23 cellular contexts compared by ENCODE assay signal in the genomic region with DNA sequence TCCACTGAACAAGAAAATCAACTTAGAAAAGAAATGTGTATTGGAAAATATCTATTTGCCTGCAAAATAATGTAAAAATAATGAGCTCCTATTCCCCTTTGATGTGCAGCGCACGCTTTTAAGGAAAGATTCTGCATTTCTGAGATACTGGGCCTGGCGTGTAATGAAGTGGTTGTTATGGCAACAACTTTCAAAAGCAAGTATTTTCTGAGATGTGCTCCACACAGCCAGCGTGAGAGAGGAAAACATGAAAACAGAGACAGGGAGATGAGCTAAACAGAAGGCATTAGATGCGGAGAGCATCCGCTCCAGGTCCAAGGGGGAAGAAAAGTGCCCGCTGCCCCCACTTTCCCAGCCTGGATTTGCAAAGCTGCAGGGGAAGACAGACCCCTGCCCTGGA. TPM values are rescaled to one million over a fixed set of nuclear protein-coding genes. Genes with fewer than 3 reads are reported as not detected.
"Had no signal": no experiment of that assay in that cellular context is flagged by ENCODE, and none has a peak within 500 bp of the region (broad histone marks: within the 10 kb centered on the region; RNA-seq: fewer than 3 reads in every experiment).

No MANE protein-coding gene starts in this region.

- H3K9ac ChIP-seq: parathyroid adenoma had no signal

- H3K27ac Mint-ChIP-seq: activated naive CD4-positive, alpha-beta T cell treated with anti-CD3 and anti-CD28 coated beads for 36 hours; memory B cell; stimulated activated memory B cell treated with anti-CD40 and anti-IgM and Interleukin-4, amounts not matched to agents 10 μg/mL and 1 μg/mL and 100 μg/mL, for 72 hours; T-helper 1 cell treated with Interleukin-12 subunit alpha and Interleukin-12 subunit beta and Interleukin-4 antibody, amounts not matched to agents 30 μg/mL and 1 μg/mL, for 36 hours had no signal

- ATAC-seq: activated CD4-positive, CD25-positive, alpha-beta regulatory T cell treated with anti-CD3 and anti-CD28 coated beads, Interleukin-2, amount 50 U/mL, for 24 hours; activated T-cell treated with anti-CD3 and anti-CD28 coated beads, Interleukin-2, amount 50 U/mL, for 4 hours had no signal

- H3K4me1 Mint-ChIP-seq: stimulated activated memory B cell treated with anti-CD40 and anti-IgM and Interleukin-4, amounts not matched to agents 10 μg/mL and 1 μg/mL and 100 μg/mL, for 72 hours had no signal

- H3K4me1 ChIP-seq: breast epithelium, parathyroid adenoma, spleen, upper lobe of right lung had no signal

- H3K9me3 ChIP-seq: breast epithelium, heart left ventricle, spleen, upper lobe of right lung had no signal

- DNase-seq: activated CD4-positive, alpha-beta T cell treated with anti-CD3 and anti-CD28 coated beads, Interleukin-2, amount 50 U/mL, for 1 hour; activated CD8-positive, alpha-beta memory T cell treated with anti-CD3 and anti-CD28 coated beads, Interleukin-2, amount 50 U/mL, for 4 hours; activated naive CD4-positive, alpha-beta T cell treated with anti-CD3 and anti-CD28 coated beads for 36 hours; activated T-cell treated with anti-CD3 and anti-CD28 coated beads, Interleukin-2, amount 50 U/mL, for 4 hours; spleen; stimulated activated CD4-positive, alpha-beta T cell treated with anti-CD3 and anti-CD28 coated beads, Interleukin-4, amount 100 ng/mL, for 4 hours; upper lobe of right lung had no signal

- H3K36me3 ChIP-seq: breast epithelium, heart left ventricle, spleen, upper lobe of right lung had no signal

- H3K27ac ChIP-seq: breast epithelium, heart left ventricle, parathyroid adenoma, spleen, upper lobe of right lung had no signal

- H2AFZ ChIP-seq: parathyroid adenoma had no signal

- H3K4me3 ChIP-seq: breast epithelium, heart left ventricle, spleen, upper lobe of right lung had no signal

- H3K36me3 Mint-ChIP-seq: memory B cell; stimulated activated memory B cell treated with anti-CD40 and anti-IgM and Interleukin-4, amounts not matched to agents 10 μg/mL and 1 μg/mL and 100 μg/mL, for 72 hours had no signal

- H3K4me3 Mint-ChIP-seq: activated naive CD4-positive, alpha-beta T cell treated with anti-CD3 and anti-CD28 coated beads for 36 hours; activated T-cell treated with anti-CD3 and anti-CD28 coated beads, Interleukin-2, amount 50 U/mL, for 4 hours; memory B cell; stimulated activated memory B cell treated with anti-CD40 and anti-IgM and Interleukin-4, amounts not matched to agents 10 μg/mL and 1 μg/mL and 100 μg/mL, for 72 hours; T-helper 1 cell treated with Interleukin-12 subunit alpha and Interleukin-12 subunit beta and Interleukin-4 antibody, amounts not matched to agents 30 μg/mL and 1 μg/mL, for 36 hours had no signal

- H3K9me3 Mint-ChIP-seq: activated naive CD4-positive, alpha-beta T cell treated with anti-CD3 and anti-CD28 coated beads for 36 hours; activated T-cell treated with anti-CD3 and anti-CD28 coated beads, Interleukin-2, amount 50 U/mL, for 4 hours; memory B cell; stimulated activated memory B cell treated with anti-CD40 and anti-IgM and Interleukin-4, amounts not matched to agents 10 μg/mL and 1 μg/mL and 100 μg/mL, for 72 hours; T-helper 1 cell treated with Interleukin-12 subunit alpha and Interleukin-12 subunit beta and Interleukin-4 antibody, amounts not matched to agents 30 μg/mL and 1 μg/mL, for 36 hours had no signal

RNA-seq across cellular contexts. Expression of gene GTSF1L, which starts 39.1 kb away (rescaled TPM):
- total RNA-seq: activated naive CD4-positive, alpha-beta T cell treated with anti-CD3 and anti-CD28 coated beads for 36 hours; activated T-cell treated with anti-CD3 and anti-CD28 coated beads, Interleukin-2, amount 50 U/mL, for 4 hours; aorta; breast epithelium; chondrocyte; dermis microvascular lymphatic vessel endothelial cell; epithelial cell of proximal tubule; fibroblast of lung; frontal cortex; heart left ventricle; kidney epithelial cell; left ventricle myocardium superior; mononuclear cell; upper lobe of right lung had no signal
- polyA plus RNA-seq: aorta, fibroblast of lung, heart left ventricle had no signal
